Comparison of ENCODE assay signal across 1 cellular context in genomic region chr6:130001229-130001554, GRCh38.
TF ChIP-seq lines count a peak whose summit lies in the region.

No MANE protein-coding gene starts in this region.

TF ChIP-seq in WTC11, 78 proteins besides CTCF, POLR2A, EP300 and RAD21 (continued from another document):
- TF ChIP-seq AFF4 (CRISPR knock-in tag; IDR thresholded peaks at IDR 0.05; ENCODE audit: borderline replicate concordance) = no peak
- TF ChIP-seq JAZF1 (CRISPR knock-in tag; IDR thresholded peaks at IDR 0.05) = no peak
- TF ChIP-seq ZNF425 (CRISPR knock-in tag; conservative IDR thresholded peaks at IDR 0.05) = no peak
- TF ChIP-seq MXD4 (CRISPR knock-in tag; IDR thresholded peaks at IDR 0.05; ENCODE audit: borderline replicate concordance) = no peak
- TF ChIP-seq ZNF532 (CRISPR knock-in tag; IDR thresholded peaks at IDR 0.05; ENCODE audit: borderline replicate concordance) = no peak
- no peak for TF ChIP-seq ZNF317 (CRISPR knock-in tag; IDR thresholded peaks at IDR 0.05; ENCODE audit: borderline replicate concordance, low read depth)
- no peak for TF ChIP-seq GTF2I (CRISPR knock-in tag; conservative IDR thresholded peaks at IDR 0.05)
- TF ChIP-seq RORB (CRISPR knock-in tag; IDR thresholded peaks at IDR 0.05) = no peak
- TF ChIP-seq SMAD4 (CRISPR knock-in tag; IDR thresholded peaks at IDR 0.05) = no peak
- no peak for TF ChIP-seq ZSCAN18 (CRISPR knock-in tag; IDR thresholded peaks at IDR 0.05)
- TF ChIP-seq ZNF138 (CRISPR knock-in tag; conservative IDR thresholded peaks at IDR 0.05) = no peak
- TF ChIP-seq EMX1 (CRISPR knock-in tag; IDR thresholded peaks at IDR 0.05) = no peak
- TF ChIP-seq GRHL2 (CRISPR knock-in tag; IDR thresholded peaks at IDR 0.05; ENCODE audit: insufficient replicate concordance, severe bottlenecking) = no peak
TF ChIP-seq in WTC11: peak in this region for 0.
